Comparison of ENCODE assay signal across 1 cellular context in the genomic region with DNA sequence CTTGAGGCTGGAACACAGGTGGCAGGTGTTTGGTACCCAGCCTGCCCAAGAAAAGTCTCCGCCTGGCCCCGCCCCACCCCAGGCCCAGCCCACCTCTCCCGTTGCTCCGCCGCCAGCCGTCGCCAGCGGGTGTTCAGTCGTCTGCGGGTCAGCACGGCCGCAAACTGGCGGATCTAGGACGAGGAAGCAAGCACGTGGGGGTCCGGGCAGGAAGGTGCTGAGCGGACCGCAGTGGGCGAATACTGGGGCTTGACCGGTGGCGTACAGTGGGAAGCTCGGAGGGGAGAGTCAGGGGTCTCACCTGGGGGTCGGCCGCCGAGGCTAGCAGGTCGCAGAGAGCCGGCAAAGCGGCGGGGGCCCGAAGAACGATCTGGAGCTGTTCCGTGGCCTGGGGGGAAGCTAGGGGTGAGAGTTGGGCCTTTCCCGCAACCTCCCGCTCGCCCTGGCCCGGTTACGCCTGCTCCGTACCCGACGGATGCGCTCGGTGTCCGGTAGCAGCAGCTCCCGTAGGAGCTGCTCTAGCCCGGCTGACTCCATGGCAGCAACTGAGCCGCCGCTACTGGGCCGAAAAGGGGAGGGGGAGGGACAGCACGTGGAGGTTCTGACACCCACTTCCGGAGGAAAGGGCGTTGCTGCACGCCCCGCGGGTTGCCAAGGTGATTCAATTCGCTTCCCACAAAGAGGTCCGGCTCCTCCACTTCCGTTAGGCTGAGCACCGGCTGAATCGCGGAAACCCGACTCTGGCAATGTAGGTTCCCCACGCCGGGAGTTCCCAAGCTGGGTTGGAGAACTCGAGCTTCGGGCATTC.
A peak's percentile ranks its signal among the peaks of the same experiment; 100 is the strongest.
TF ChIP-seq lines count a peak whose summit lies in the region.

A gene with protein sequence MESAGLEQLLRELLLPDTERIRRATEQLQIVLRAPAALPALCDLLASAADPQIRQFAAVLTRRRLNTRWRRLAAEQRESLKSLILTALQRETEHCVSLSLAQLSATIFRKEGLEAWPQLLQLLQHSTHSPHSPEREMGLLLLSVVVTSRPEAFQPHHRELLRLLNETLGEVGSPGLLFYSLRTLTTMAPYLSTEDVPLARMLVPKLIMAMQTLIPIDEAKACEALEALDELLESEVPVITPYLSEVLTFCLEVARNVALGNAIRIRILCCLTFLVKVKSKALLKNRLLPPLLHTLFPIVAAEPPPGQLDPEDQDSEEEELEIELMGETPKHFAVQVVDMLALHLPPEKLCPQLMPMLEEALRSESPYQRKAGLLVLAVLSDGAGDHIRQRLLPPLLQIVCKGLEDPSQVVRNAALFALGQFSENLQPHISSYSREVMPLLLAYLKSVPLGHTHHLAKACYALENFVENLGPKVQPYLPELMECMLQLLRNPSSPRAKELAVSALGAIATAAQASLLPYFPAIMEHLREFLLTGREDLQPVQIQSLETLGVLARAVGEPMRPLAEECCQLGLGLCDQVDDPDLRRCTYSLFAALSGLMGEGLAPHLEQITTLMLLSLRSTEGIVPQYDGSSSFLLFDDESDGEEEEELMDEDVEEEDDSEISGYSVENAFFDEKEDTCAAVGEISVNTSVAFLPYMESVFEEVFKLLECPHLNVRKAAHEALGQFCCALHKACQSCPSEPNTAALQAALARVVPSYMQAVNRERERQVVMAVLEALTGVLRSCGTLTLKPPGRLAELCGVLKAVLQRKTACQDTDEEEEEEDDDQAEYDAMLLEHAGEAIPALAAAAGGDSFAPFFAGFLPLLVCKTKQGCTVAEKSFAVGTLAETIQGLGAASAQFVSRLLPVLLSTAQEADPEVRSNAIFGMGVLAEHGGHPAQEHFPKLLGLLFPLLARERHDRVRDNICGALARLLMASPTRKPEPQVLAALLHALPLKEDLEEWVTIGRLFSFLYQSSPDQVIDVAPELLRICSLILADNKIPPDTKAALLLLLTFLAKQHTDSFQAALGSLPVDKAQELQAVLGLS (minus strand): TSS at position 566 of the 808 bp plus-strand sequence. CDS start 29 bp downstream, at position 537.

TF ChIP-seq in GM12878, 131 proteins besides CTCF, POLR2A, EP300 and RAD21 (continued from another document and continues in another):
- TF ChIP-seq ETV6 (conservative IDR thresholded peaks at IDR 0.05 in 1 of 2, IDR thresholded peaks at IDR 0.05 in 1 of 2; ENCODE audit: borderline replicate concordance in 1 of 2, low read depth in 1 of 2) (peak in 1 of 2 experiments; percentile 14; a peak in 1 of 4 replicates), IKZF2 (IDR thresholded peaks at IDR 0.05) (no peak; a peak in 1 of 4 replicates), RAD51 (IDR thresholded peaks at IDR 0.05) (peak; percentile 78), SPI1 (IDR thresholded peaks at IDR 0.05; ENCODE audit: borderline replicate concordance, insufficient read depth, low read depth, low read length) (no peak), LARP7 (IDR thresholded peaks at IDR 0.05) (peak; percentile 88), IKZF1 (conservative IDR thresholded peaks at IDR 0.05) (peak; percentile 78), SUZ12 (IDR thresholded peaks at IDR 0.05; ENCODE audit: unreplicated experiment) (no peak), MXI1 (IDR thresholded peaks at IDR 0.05; ENCODE audit: low read depth, low read length) (peak; percentile 100), MYB (IDR thresholded peaks at IDR 0.05; ENCODE audit: borderline replicate concordance, low read depth, low read length) (peak; percentile 76; the same call in 1 of the 2 replicates), RCOR1 (conservative IDR thresholded peaks at IDR 0.05; ENCODE audit: low read depth, low read length) (peak; percentile 94), MYC (IDR thresholded peaks at IDR 0.05; ENCODE audit: insufficient read depth, insufficient read length, insufficient replicate concordance, low read length, severe bottlenecking) (peak; percentile 88), RFX5 (IDR thresholded peaks at IDR 0.05; ENCODE audit: low read depth, low read length) (peak; percentile 58; the same call in 1 of the 2 replicates), NRF1 (conservative IDR thresholded peaks at IDR 0.05; ENCODE audit: low read depth, low read length) (no peak), RELA (IDR thresholded peaks at IDR 0.05; ENCODE audit: borderline replicate concordance, partially characterized antibody) (peak; percentile 97), JUND (IDR thresholded peaks at IDR 0.05; ENCODE audit: low read depth, low read length) (no peak), SP1 (IDR thresholded peaks at IDR 0.05; ENCODE audit: low read depth, low read length) (peak; percentile 92), CHD2 (IDR thresholded peaks at IDR 0.05; ENCODE audit: borderline replicate concordance, low read depth, low read length) (peak; percentile 89), CHD4 (IDR thresholded peaks at IDR 0.05) (no peak), NR2C1 (IDR thresholded peaks at IDR 0.05) (peak; percentile 89), EZH2 (IDR thresholded peaks at IDR 0.05; ENCODE audit: borderline replicate concordance, control insufficient read depth, low read depth, low read length) (no peak), CBX5 (IDR thresholded peaks at IDR 0.05; ENCODE audit: low read depth) (0 out of 2 replicates have a peak, but pooled peaks have one; percentile 85), ZZZ3 (IDR thresholded peaks at IDR 0.05; ENCODE audit: control insufficient read depth, insufficient read length, low read depth) (peak; percentile 85), CEBPB (IDR thresholded peaks at IDR 0.05; ENCODE audit: borderline replicate concordance in 1 of 2, low read depth in 2 of 2, low read length in 2 of 2) (no peak), STAT1 (conservative IDR thresholded peaks at IDR 0.05) (peak; percentile 97; the same call in 1 of the 2 replicates), FOS (IDR thresholded peaks at IDR 0.05; ENCODE audit: borderline replicate concordance, extremely low read depth, insufficient read length) (no peak), SREBF1 (IDR thresholded peaks at IDR 0.05; ENCODE audit: low read length) (peak; percentile 55; the same call in 1 of the 2 replicates), MTA2 (IDR thresholded peaks at IDR 0.05; ENCODE audit: low read depth) (no peak; the same call in 1 of the 2 replicates), KDM1A (IDR thresholded peaks at IDR 0.05; ENCODE audit: borderline replicate concordance) (no peak), ZSCAN29 (IDR thresholded peaks at IDR 0.05) (peak; percentile 81; the same call in 1 of the 2 replicates), BHLHE40 (IDR thresholded peaks at IDR 0.05; ENCODE audit: borderline replicate concordance in 1 of 2, low read depth in 2 of 2, low read length in 1 of 2) (peak; percentile 96 to 97)
- TF ChIP-seq, protein P1, sequence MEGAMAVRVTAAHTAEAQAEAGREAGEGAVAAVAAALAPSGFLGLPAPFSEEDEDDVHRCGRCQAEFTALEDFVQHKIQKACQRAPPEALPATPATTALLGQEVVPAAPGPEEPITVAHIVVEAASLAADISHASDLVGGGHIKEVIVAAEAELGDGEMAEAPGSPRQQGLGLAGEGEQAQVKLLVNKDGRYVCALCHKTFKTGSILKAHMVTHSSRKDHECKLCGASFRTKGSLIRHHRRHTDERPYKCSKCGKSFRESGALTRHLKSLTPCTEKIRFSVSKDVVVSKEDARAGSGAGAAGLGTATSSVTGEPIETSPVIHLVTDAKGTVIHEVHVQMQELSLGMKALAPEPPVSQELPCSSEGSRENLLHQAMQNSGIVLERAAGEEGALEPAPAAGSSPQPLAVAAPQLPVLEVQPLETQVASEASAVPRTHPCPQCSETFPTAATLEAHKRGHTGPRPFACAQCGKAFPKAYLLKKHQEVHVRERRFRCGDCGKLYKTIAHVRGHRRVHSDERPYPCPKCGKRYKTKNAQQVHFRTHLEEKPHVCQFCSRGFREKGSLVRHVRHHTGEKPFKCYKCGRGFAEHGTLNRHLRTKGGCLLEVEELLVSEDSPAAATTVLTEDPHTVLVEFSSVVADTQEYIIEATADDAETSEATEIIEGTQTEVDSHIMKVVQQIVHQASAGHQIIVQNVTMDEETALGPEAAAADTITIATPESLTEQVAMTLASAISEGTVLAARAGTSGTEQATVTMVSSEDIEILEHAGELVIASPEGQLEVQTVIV (IDR thresholded peaks at IDR 0.05; ENCODE audit: borderline replicate concordance, partially characterized antibody) = peak; percentile 75
- TF ChIP-seq, protein P2, sequence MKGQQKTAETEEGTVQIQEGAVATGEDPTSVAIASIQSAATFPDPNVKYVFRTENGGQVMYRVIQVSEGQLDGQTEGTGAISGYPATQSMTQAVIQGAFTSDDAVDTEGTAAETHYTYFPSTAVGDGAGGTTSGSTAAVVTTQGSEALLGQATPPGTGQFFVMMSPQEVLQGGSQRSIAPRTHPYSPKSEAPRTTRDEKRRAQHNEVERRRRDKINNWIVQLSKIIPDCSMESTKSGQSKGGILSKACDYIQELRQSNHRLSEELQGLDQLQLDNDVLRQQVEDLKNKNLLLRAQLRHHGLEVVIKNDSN (IDR thresholded peaks at IDR 0.05; ENCODE audit: borderline replicate concordance, extremely low read length, insufficient read depth, low read depth, low read length) = peak; percentile 85
- TF ChIP-seq, protein P3, sequence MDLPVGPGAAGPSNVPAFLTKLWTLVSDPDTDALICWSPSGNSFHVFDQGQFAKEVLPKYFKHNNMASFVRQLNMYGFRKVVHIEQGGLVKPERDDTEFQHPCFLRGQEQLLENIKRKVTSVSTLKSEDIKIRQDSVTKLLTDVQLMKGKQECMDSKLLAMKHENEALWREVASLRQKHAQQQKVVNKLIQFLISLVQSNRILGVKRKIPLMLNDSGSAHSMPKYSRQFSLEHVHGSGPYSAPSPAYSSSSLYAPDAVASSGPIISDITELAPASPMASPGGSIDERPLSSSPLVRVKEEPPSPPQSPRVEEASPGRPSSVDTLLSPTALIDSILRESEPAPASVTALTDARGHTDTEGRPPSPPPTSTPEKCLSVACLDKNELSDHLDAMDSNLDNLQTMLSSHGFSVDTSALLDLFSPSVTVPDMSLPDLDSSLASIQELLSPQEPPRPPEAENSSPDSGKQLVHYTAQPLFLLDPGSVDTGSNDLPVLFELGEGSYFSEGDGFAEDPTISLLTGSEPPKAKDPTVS (IDR thresholded peaks at IDR 0.05; ENCODE audit: low read depth, low read length) = peak; percentile 88; the same call in 1 of the 2 replicates
- TF ChIP-seq, protein P4, sequence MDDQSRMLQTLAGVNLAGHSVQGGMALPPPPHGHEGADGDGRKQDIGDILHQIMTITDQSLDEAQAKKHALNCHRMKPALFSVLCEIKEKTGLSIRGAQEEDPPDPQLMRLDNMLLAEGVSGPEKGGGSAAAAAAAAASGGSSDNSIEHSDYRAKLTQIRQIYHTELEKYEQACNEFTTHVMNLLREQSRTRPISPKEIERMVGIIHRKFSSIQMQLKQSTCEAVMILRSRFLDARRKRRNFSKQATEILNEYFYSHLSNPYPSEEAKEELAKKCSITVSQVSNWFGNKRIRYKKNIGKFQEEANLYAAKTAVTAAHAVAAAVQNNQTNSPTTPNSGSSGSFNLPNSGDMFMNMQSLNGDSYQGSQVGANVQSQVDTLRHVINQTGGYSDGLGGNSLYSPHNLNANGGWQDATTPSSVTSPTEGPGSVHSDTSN (IDR thresholded peaks at IDR 0.05; ENCODE audit: insufficient replicate concordance, low read depth, low read length) = peak; percentile 36
- TF ChIP-seq, protein P5, sequence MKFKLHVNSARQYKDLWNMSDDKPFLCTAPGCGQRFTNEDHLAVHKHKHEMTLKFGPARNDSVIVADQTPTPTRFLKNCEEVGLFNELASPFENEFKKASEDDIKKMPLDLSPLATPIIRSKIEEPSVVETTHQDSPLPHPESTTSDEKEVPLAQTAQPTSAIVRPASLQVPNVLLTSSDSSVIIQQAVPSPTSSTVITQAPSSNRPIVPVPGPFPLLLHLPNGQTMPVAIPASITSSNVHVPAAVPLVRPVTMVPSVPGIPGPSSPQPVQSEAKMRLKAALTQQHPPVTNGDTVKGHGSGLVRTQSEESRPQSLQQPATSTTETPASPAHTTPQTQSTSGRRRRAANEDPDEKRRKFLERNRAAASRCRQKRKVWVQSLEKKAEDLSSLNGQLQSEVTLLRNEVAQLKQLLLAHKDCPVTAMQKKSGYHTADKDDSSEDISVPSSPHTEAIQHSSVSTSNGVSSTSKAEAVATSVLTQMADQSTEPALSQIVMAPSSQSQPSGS (IDR thresholded peaks at IDR 0.05; ENCODE audit: low read length) = peak; percentile 71; the same call in 1 of the 2 replicates
- TF ChIP-seq, protein P6, sequence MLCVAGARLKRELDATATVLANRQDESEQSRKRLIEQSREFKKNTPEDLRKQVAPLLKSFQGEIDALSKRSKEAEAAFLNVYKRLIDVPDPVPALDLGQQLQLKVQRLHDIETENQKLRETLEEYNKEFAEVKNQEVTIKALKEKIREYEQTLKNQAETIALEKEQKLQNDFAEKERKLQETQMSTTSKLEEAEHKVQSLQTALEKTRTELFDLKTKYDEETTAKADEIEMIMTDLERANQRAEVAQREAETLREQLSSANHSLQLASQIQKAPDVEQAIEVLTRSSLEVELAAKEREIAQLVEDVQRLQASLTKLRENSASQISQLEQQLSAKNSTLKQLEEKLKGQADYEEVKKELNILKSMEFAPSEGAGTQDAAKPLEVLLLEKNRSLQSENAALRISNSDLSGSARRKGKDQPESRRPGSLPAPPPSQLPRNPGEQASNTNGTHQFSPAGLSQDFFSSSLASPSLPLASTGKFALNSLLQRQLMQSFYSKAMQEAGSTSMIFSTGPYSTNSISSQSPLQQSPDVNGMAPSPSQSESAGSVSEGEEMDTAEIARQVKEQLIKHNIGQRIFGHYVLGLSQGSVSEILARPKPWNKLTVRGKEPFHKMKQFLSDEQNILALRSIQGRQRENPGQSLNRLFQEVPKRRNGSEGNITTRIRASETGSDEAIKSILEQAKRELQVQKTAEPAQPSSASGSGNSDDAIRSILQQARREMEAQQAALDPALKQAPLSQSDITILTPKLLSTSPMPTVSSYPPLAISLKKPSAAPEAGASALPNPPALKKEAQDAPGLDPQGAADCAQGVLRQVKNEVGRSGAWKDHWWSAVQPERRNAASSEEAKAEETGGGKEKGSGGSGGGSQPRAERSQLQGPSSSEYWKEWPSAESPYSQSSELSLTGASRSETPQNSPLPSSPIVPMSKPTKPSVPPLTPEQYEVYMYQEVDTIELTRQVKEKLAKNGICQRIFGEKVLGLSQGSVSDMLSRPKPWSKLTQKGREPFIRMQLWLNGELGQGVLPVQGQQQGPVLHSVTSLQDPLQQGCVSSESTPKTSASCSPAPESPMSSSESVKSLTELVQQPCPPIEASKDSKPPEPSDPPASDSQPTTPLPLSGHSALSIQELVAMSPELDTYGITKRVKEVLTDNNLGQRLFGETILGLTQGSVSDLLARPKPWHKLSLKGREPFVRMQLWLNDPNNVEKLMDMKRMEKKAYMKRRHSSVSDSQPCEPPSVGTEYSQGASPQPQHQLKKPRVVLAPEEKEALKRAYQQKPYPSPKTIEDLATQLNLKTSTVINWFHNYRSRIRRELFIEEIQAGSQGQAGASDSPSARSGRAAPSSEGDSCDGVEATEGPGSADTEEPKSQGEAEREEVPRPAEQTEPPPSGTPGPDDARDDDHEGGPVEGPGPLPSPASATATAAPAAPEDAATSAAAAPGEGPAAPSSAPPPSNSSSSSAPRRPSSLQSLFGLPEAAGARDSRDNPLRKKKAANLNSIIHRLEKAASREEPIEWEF (IDR thresholded peaks at IDR 0.05; ENCODE audit: insufficient replicate concordance, low read depth, low read length) = no peak
